1 cellular context compared by ENCODE assay signal in genomic region chr20:36167826-36168634, GRCh38.
TF ChIP-seq lines count a peak whose summit lies in the region.

No MANE protein-coding gene starts in this region.

TF ChIP-seq in H1, 55 proteins besides CTCF, POLR2A, EP300 and RAD21 (continued from another document):
- TF ChIP-seq CHD7 (IDR thresholded peaks at IDR 0.05; ENCODE audit: insufficient replicate concordance, low read length) (no peak), USF2 (IDR thresholded peaks at IDR 0.05; ENCODE audit: low read length) (no peak), MAFK (IDR thresholded peaks at IDR 0.05; ENCODE audit: low read depth, low read length) (no peak)
